ENCODE assay signal across 24 cellular contexts in genomic region chr22:47782461-47783075, GRCh38.
DNase-seq lines count a peak whose midpoint lies in the region; ATAC-seq and TF ChIP-seq lines count a peak whose summit lies in the region.
"Had no signal": no experiment of that assay in that cellular context is flagged by ENCODE, and none has a peak within 500 bp of the region (broad histone marks: within the 10 kb centered on the region; RNA-seq: fewer than 3 reads in every experiment).

No MANE protein-coding gene starts in this region.

- no peak for TF ChIP-seq EP300 in esophagus muscularis mucosa (IDR thresholded peaks at IDR 0.05)

- H3K27me3 ChIP-seq in right cardiac atrium (ENCODE audit: control insufficient read depth, insufficient read depth) (no peaks in the 10 kb centered on the region), esophagus muscularis mucosa (peaks cover 0 to 63% (median 0%) of the 10 kb centered on the region in 4 donors)
- H3K27me3 ChIP-seq: BLaER1, SJSA1 had no signal

- H3K9me3 ChIP-seq in right cardiac atrium (ENCODE audit: control insufficient read depth, low read length) (peaks cover 2% of the 10 kb centered on the region), esophagus muscularis mucosa (peaks cover 0 to 19% (median 14%) of the 10 kb centered on the region in 4 donors)
- H3K9me3 ChIP-seq: HAP-1, SJSA1 had no signal

- DNase-seq in cardiac septum (ENCODE audit: low spot score): peak; percentile 56
- no peak for DNase-seq in right cardiac atrium
- peak; percentile 55 for DNase-seq in esophagus muscularis mucosa (ENCODE audit: extremely low spot score)
- peak; percentile 51 for DNase-seq in posterior vena cava (ENCODE audit: low spot score)
- DNase-seq in NCI-H345 treated with DMSO at 0.1 percent for 48 hours (lab: John Stamatoyannopoulos, UW; ENCODE audit: unreplicated experiment): no peak
- DNase-seq in activated CD4-positive, alpha-beta T cell treated with anti-CD3 and anti-CD28 coated beads for 48 hours: no peak
- DNase-seq in progenitor cell of endocrine pancreas (ENCODE audit: low spot score, unreplicated experiment): no peak
- DNase-seq: CD4-positive, alpha-beta T cell; HFFc6; KBM-7; MV-4-11; NCI-H1105; NCI-H146; NCI-H1930; NCI-H2107; NCI-H446 treated with DMSO at 0.1 percent for 48 hours; NCI-H526; NCI-H82; PC-9; Right ventricle myocardium superior had no signal

- no peaks in the 10 kb centered on the region for H3K4me1 ChIP-seq in right cardiac atrium (ENCODE audit: control insufficient read depth, insufficient read depth, low read length)
- no peaks in the 10 kb centered on the region for H3K4me1 ChIP-seq in esophagus muscularis mucosa
- H3K4me1 ChIP-seq: BLaER1, HAP-1, SJSA1 had no signal

- WGBS in right cardiac atrium: 79% methylated on average over 12 of the region's 12 CpGs
- WGBS in esophagus muscularis mucosa: 78% methylated on average over 12 of the region's 12 CpGs

- no peak overlapping the region for H3K4me3 Mint-ChIP-seq in progenitor cell of endocrine pancreas (ENCODE audit: low read depth)
- H3K4me3 Mint-ChIP-seq: CD4-positive, alpha-beta T cell; GM23338; HFFc6 had no signal

- intact Hi-C loops in cardiac septum (cut with DNase I) (no loop called here), right cardiac atrium (cut with DNase I) (no loop called here), esophagus muscularis mucosa (cut with DNase I) (no loop called here), posterior vena cava (cut with DNase I) (no loop called here)

- no peak for ATAC-seq in right cardiac atrium
- ATAC-seq: GM23338 had no signal

- H3K36me3 Mint-ChIP-seq in progenitor cell of endocrine pancreas (ENCODE audit: insufficient read depth): no peaks in the 10 kb centered on the region

- peaks cover 22% of the 10 kb centered on the region for H3K27me3 Mint-ChIP-seq in progenitor cell of endocrine pancreas

- H3K36me3 ChIP-seq in esophagus muscularis mucosa: no peaks in the 10 kb centered on the region
- H3K36me3 ChIP-seq: BLaER1, HAP-1, SJSA1 had no signal

- no peak for TF ChIP-seq CTCF in esophagus muscularis mucosa (IDR thresholded peaks at IDR 0.05)
- no peak for TF ChIP-seq CTCF in progenitor cell of endocrine pancreas (IDR thresholded peaks at IDR 0.05; ENCODE audit: unreplicated experiment)

- H3K9me3 Mint-ChIP-seq in progenitor cell of endocrine pancreas (ENCODE audit: low read depth): no peaks in the 10 kb centered on the region
- H3K9me3 Mint-ChIP-seq: CD4-positive, alpha-beta T cell had no signal

- H3K4me1 Mint-ChIP-seq in progenitor cell of endocrine pancreas (ENCODE audit: low read depth): no peaks in the 10 kb centered on the region
- H3K4me1 Mint-ChIP-seq: GM23338 had no signal

- H3K27ac ChIP-seq in right cardiac atrium (ENCODE audit: low read length): no peak overlapping the region
- H3K27ac ChIP-seq in esophagus muscularis mucosa (replicated peaks in 1 of 4): no peak overlapping the region
- H3K27ac ChIP-seq: BLaER1, PC-9, SJSA1 had no signal

- H3K4me3 ChIP-seq in right cardiac atrium (ENCODE audit: low read length): no peak overlapping the region
- no peak overlapping the region for H3K4me3 ChIP-seq in esophagus muscularis mucosa
- H3K4me3 ChIP-seq: BLaER1, GM23338, HAP-1, PC-9, SJSA1 had no signal

- no peak overlapping the region for H3K27ac Mint-ChIP-seq in progenitor cell of endocrine pancreas
- H3K27ac Mint-ChIP-seq: CD4-positive, alpha-beta T cell; GM23338; HFFc6 had no signal

- no peak for TF ChIP-seq POLR2A in esophagus muscularis mucosa (IDR thresholded peaks at IDR 0.05; ENCODE audit: low read depth)

Comparison
In these comparisons a context has a peak if more than half of its experiments do, and no peak if none do; other contexts are left out.
1. DNase-seq: peak in cardiac septum (single experiment), esophagus muscularis mucosa (single experiment) and posterior vena cava (single experiment); none in right cardiac atrium (0 of 3), NCI-H345 treated with DMSO at 0.1 percent for 48 hours (single experiment), activated CD4-positive, alpha-beta T cell treated with anti-CD3 and anti-CD28 coated beads for 48 hours (single experiment) and progenitor cell of endocrine pancreas (single experiment).